Comparison of ENCODE assay signal across 10 cellular contexts in the genomic region with DNA sequence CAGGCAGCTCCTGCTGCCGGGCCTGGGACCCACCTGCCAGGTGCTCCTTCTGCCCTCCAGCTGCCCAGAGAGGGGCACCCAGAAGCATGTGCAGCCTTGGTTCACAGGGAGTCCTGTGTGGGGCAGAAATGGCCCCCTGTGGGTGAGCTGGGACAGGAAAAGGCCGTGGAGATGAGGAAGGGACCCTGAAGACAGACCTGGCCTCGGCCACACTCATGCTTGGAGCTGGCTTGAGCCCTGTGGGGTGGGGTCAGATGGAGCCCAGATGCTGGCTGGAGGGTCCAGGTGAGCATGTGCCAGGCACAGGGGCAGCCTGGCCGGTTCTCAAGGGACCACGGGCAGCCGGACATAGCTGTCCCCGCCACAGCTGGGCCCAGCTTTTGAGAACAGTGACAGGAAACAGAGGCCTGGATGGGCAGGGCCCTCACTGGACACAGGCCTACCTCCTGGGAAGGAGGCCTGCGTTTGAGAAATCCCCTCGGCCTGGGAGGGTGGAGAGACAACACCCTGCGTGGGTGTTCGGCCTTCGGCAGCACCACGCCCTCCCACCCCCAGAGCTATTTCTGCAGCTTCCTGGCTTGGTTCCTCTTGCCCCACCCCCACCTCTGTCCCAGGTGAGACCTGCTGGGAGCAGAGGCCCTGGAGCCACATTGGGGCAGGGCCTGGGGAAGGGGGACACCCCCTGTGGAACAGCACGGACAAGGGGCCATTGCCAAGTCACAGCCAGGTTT.
DNase-seq lines count a peak whose midpoint lies in the region; ATAC-seq and TF ChIP-seq lines count a peak whose summit lies in the region.
"Had no signal": no experiment of that assay in that cellular context is flagged by ENCODE, and none has a peak within 500 bp of the region (broad histone marks: within the 10 kb centered on the region; RNA-seq: fewer than 3 reads in every experiment).

No MANE protein-coding gene starts in this region.

- H3K27ac Mint-ChIP-seq in IgD-negative memory B cell, result peak overlapping the region; percentile 32 to 89 (median 74)

- peaks cover 29 to 37% (median 30%) of the 10 kb centered on the region in 3 donors for H3K4me1 Mint-ChIP-seq in IgD-negative memory B cell
- H3K4me1 Mint-ChIP-seq: central memory CD8-positive, alpha-beta T cell had no signal

- intact Hi-C loops in sciatic nerve (cut with DNase I), result no loop called here

- H3K27me3 Mint-ChIP-seq in IgD-negative memory B cell, result no peaks in the 10 kb centered on the region
- H3K27me3 Mint-ChIP-seq: central memory CD8-positive, alpha-beta T cell had no signal

- TF ChIP-seq POLR2A in GM18505 (IDR thresholded peaks at IDR 0.05; ENCODE audit: borderline replicate concordance, extremely low read depth, insufficient read depth, insufficient read length), result peak; percentile 34

- ATAC-seq in GM18505 (IDR thresholded peaks at IDR 0.05; ENCODE audit: unreplicated experiment) (no peak), sciatic nerve (no peak), GM21717 (IDR thresholded peaks at IDR 0.05; ENCODE audit: unreplicated experiment) (no peak), HG03439 (IDR thresholded peaks at IDR 0.05; ENCODE audit: unreplicated experiment) (no peak)

- no peaks in the 10 kb centered on the region for H3K36me3 Mint-ChIP-seq in IgD-negative memory B cell

- DNase-seq in fibroblast of villous mesenchyme (ENCODE audit: low read depth) (peak; percentile 29), sciatic nerve (ENCODE audit: low spot score) (peak; percentile 53), NCI-H187 (lab: John Stamatoyannopoulos, UW) (no peak), UCSD-AML1 (lab: John Stamatoyannopoulos, UW; ENCODE audit: unreplicated experiment) (no peak)
- DNase-seq: NCI-H2029 treated with DMSO at 0.1 percent for 48 hours had no signal

- no peak overlapping the region for H3K4me3 ChIP-seq in fibroblast of villous mesenchyme (ENCODE audit: low read depth, low read length)

- H3K9me3 Mint-ChIP-seq in IgD-negative memory B cell, result no peaks in the 10 kb centered on the region
- H3K9me3 Mint-ChIP-seq: central memory CD8-positive, alpha-beta T cell had no signal

- TF ChIP-seq CTCF in fibroblast of villous mesenchyme (IDR thresholded peaks at IDR 0.05; ENCODE audit: insufficient read depth, low read depth, low read length), result no peak

- H3K4me3 Mint-ChIP-seq in IgD-negative memory B cell, result peak overlapping the region in 2 of 4 donors; percentile 68 to 76
- H3K4me3 Mint-ChIP-seq: central memory CD8-positive, alpha-beta T cell had no signal

Comparison
In these comparisons a context has a peak if more than half of its experiments do, and no peak if none do; other contexts are left out.
1. DNase-seq: peak in fibroblast of villous mesenchyme (single experiment) and sciatic nerve (single experiment); none in NCI-H187 (0 of 2) and UCSD-AML1 (single experiment).